Comparison of ENCODE assay signal across 10 cellular contexts in the genomic region with DNA sequence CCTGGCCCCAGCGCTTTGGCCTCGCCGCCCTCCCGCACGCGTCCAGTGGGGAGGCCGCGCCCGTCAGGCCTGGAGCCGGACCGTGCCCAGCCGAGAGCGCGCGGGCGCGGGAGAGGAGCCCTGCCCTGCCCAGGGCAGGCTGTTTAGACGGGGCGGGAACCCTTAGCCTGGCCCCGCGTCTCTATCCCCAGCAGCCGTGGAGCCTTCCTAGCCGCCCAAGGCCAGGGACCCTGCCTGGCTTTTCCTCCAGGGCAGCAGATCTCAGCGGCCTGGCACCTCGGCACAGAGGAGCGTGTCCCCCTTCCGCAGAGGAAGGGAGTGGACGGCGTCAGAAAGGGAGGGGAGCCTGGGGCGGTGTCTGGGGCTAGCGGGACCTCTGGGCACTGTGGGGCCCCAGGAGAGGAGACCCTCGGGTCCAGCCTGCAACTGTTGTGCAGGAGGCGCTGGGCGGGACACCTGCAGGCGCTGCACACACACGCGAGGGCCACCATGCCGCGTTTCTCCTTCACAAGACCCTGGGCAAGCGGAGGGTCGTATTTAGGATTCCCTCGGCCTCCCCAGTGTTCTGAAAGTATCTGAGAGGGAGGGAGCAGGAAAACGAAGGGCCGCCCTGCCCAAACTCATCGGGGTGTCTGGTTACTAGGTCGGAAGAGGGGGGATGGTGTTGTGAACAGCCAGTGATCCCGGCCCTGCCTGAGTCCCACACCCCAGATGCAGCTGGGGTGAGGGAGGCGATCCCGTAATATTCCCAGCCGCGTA. TPM values are rescaled to one million over a fixed set of nuclear protein-coding genes. Genes with fewer than 3 reads are reported as not detected.
A peak's percentile ranks its signal among the peaks of the same experiment; 100 is the strongest.
DNase-seq lines count a peak whose midpoint lies in the region; FAIRE-seq and TF ChIP-seq lines count a peak whose summit lies in the region.
"Had no signal": no experiment of that assay in that cellular context is flagged by ENCODE, and none has a peak within 500 bp of the region (broad histone marks: within the 10 kb centered on the region; RNA-seq: fewer than 3 reads in every experiment).

No MANE protein-coding gene starts in this region.

- H3K27me3 ChIP-seq in adipocyte (replicated peaks; ENCODE audit: control insufficient read depth, insufficient read depth, low read length), result peaks cover 43% of the 10 kb centered on the region
- peaks cover 82% of the 10 kb centered on the region for H3K27me3 ChIP-seq in keratinocyte (ENCODE audit: control insufficient read depth, extremely low read depth, insufficient read depth, low read length)
- H3K27me3 ChIP-seq in stomach smooth muscle (ENCODE audit: control insufficient read depth in 1 of 2, insufficient read depth in 2 of 2, low read length in 2 of 2), result peaks cover 45 to 54% of the 10 kb centered on the region in 2 donors
- H3K27me3 ChIP-seq in thyroid gland, result peaks cover 44% of the 10 kb centered on the region

- no peaks in the 10 kb centered on the region for H3K9me3 ChIP-seq in adipocyte (ENCODE audit: control insufficient read depth, low read length)
- H3K9me3 ChIP-seq in keratinocyte (ENCODE audit: control insufficient read depth, low read depth, low read length), result no peaks in the 10 kb centered on the region
- no peaks in the 10 kb centered on the region for H3K9me3 ChIP-seq in stomach smooth muscle (ENCODE audit: control insufficient read depth in 2 of 2, low read length in 2 of 2)
- no peaks in the 10 kb centered on the region for H3K9me3 ChIP-seq in thyroid gland

- DNase-seq in activated CD4-positive, alpha-beta T cell treated with anti-CD3 and anti-CD28 coated beads, Interleukin-2, amount 10 ng/mL, durations not matched to agents 24 days and 14 days, result no peak
- no peak for DNase-seq in activated CD4-positive, alpha-beta T cell treated with anti-CD3 and anti-CD28 coated beads, Interleukin-2, amount 50 U/mL, for 4 hours
- DNase-seq in adipocyte (ENCODE audit: low read depth), result peak; percentile 12
- DNase-seq in keratinocyte (ENCODE audit: low read depth, low spot score), result no peak
- DNase-seq in COLO668 (lab: John Stamatoyannopoulos, UW; ENCODE audit: unreplicated experiment), result no peak
- no peak for DNase-seq in NCI-H774 (lab: John Stamatoyannopoulos, UW)
- no peak for DNase-seq in thyroid gland
- DNase-seq: activated CD4-positive, alpha-beta T cell treated with anti-CD3 and anti-CD28 coated beads for 1 hour; foreskin melanocyte had no signal

- 11 to 13% methylated on average over 8 to 17 of the region's 51 CpGs for WGBS in thyroid gland, 2 donors

- dilution Hi-C loops in keratinocyte (cut with MboI; ENCODE audit: extremely low pct_ligation_motif_present, low sequenced_read_pairs), result no loop called here

- H3K27ac Mint-ChIP-seq in activated CD4-positive, alpha-beta T cell treated with anti-CD3 and anti-CD28 coated beads, Interleukin-2, amount 10 ng/mL, durations not matched to agents 24 days and 14 days, result no peak overlapping the region

- H3K27me3 Mint-ChIP-seq in activated CD4-positive, alpha-beta T cell treated with anti-CD3 and anti-CD28 coated beads, Interleukin-2, amount 10 ng/mL, durations not matched to agents 24 days and 14 days, result peaks cover 62% of the 10 kb centered on the region

- TF ChIP-seq CTCF in keratinocyte (optimal IDR thresholded peaks at IDR 0.05 in 1 of 3, IDR thresholded peaks at IDR 0.05 in 1 of 3, conservative IDR thresholded peaks at IDR 0.05 in 1 of 3; ENCODE audit: extremely low read depth in 1 of 3, insufficient read depth in 2 of 3, low read length in 3 of 3) (no peak), thyroid gland (IDR thresholded peaks at IDR 0.05) (no peak)

- no peaks in the 10 kb centered on the region for H3K9me3 Mint-ChIP-seq in activated CD4-positive, alpha-beta T cell treated with anti-CD3 and anti-CD28 coated beads, Interleukin-2, amount 10 ng/mL, durations not matched to agents 24 days and 14 days

- peaks cover 4% of the 10 kb centered on the region for H3K4me1 ChIP-seq in adipocyte (ENCODE audit: control insufficient read depth, insufficient read depth, low read length)
- peaks cover 7% of the 10 kb centered on the region for H3K4me1 ChIP-seq in keratinocyte (ENCODE audit: control insufficient read depth, extremely low read depth, insufficient read depth, low read length)
- peaks cover 41% of the 10 kb centered on the region for H3K4me1 ChIP-seq in stomach smooth muscle (ENCODE audit: control insufficient read depth, insufficient read depth, low read length)
- H3K4me1 ChIP-seq in thyroid gland, result peaks cover 20 to 44% of the 10 kb centered on the region in 2 donors

- H3K4me3 ChIP-seq in adipocyte (ENCODE audit: low read length) (peak overlapping the region; percentile 68), keratinocyte (ENCODE audit: control insufficient read depth in 2 of 3, extremely low read depth in 1 of 3, insufficient read depth in 2 of 3, low read depth in 1 of 3, low read length in 3 of 3) (peak overlapping the region; percentile 4 to 22 (median 13)), stomach smooth muscle (ENCODE audit: low read length in 2 of 2) (peak overlapping the region; percentile 25 to 66), thyroid gland (replicated peaks in 1 of 3) (no peak overlapping the region)

- intact Hi-C loops in activated CD4-positive, alpha-beta T cell treated with anti-CD3 and anti-CD28 coated beads, Interleukin-2, amount 10 ng/mL, durations not matched to agents 24 days and 14 days (cut with micrococcal nuclease), result loop anchor here (5.0 to 10.0 kb wide), 2 partner anchors 64 to 96 kb away; partner anchors contain the start of gene RPTOR
- intact Hi-C loops in thyroid gland (cut with DNase I), result no loop called here

- H3K27ac ChIP-seq in keratinocyte (ENCODE audit: control insufficient read depth, insufficient read depth, low read length) (no peak overlapping the region), stomach smooth muscle (ENCODE audit: low read length) (no peak overlapping the region), thyroid gland (no peak overlapping the region)

- no peaks in the 10 kb centered on the region for H3K9me1 ChIP-seq in keratinocyte (ENCODE audit: control insufficient read depth, extremely low read depth, insufficient read depth, low read length)

- H2AFZ ChIP-seq in keratinocyte (ENCODE audit: control insufficient read depth, low read length), result no peak overlapping the region

- peaks cover 2% of the 10 kb centered on the region for H3K36me3 Mint-ChIP-seq in activated CD4-positive, alpha-beta T cell treated with anti-CD3 and anti-CD28 coated beads, Interleukin-2, amount 10 ng/mL, durations not matched to agents 24 days and 14 days (ENCODE audit: low read depth)

- peak overlapping the region; percentile 48 for H3K4me2 ChIP-seq in keratinocyte (ENCODE audit: control insufficient read depth, extremely low read depth, insufficient read depth, low read depth, low read length)

- H3K79me2 ChIP-seq in keratinocyte (ENCODE audit: control insufficient read depth, insufficient read depth, low read length), result no peaks in the 10 kb centered on the region

- peak overlapping the region; percentile 41 for H3K4me3 Mint-ChIP-seq in activated CD4-positive, alpha-beta T cell treated with anti-CD3 and anti-CD28 coated beads, Interleukin-2, amount 10 ng/mL, durations not matched to agents 24 days and 14 days

- peaks cover 3% of the 10 kb centered on the region for H4K20me1 ChIP-seq in keratinocyte (ENCODE audit: control insufficient read depth, extremely low read depth, insufficient read depth, low read length)

- no peaks in the 10 kb centered on the region for H3K36me3 ChIP-seq in adipocyte (ENCODE audit: control insufficient read depth, insufficient read depth, low read length, severe bottlenecking)
- no peaks in the 10 kb centered on the region for H3K36me3 ChIP-seq in keratinocyte (ENCODE audit: control insufficient read depth in 2 of 2, extremely low read depth in 1 of 2, insufficient read depth in 2 of 2, low read length in 2 of 2)
- no peaks in the 10 kb centered on the region for H3K36me3 ChIP-seq in stomach smooth muscle (ENCODE audit: control insufficient read depth in 2 of 2, insufficient read depth in 2 of 2, low read length in 2 of 2)
- H3K36me3 ChIP-seq in thyroid gland, result no peaks in the 10 kb centered on the region

- H3K9ac ChIP-seq in adipocyte (ENCODE audit: low read length) (peak overlapping the region; percentile 20), keratinocyte (ENCODE audit: control insufficient read depth, extremely low read depth, insufficient read depth, low read length) (no peak overlapping the region), stomach smooth muscle (ENCODE audit: low read length in 2 of 2) (no peak overlapping the region)

- H3K4me1 Mint-ChIP-seq in activated CD4-positive, alpha-beta T cell treated with anti-CD3 and anti-CD28 coated beads, Interleukin-2, amount 10 ng/mL, durations not matched to agents 24 days and 14 days, result peaks cover 13% of the 10 kb centered on the region

- no peak for TF ChIP-seq POLR2A in thyroid gland (IDR thresholded peaks at IDR 0.05)

- no peak for FAIRE-seq in keratinocyte (lab: Jason Lieb, UNC)

RNA-seq across cellular contexts. Expression of gene NPTX1, which starts 2.3 kb away (rescaled TPM):
- total RNA-seq in activated CD4-positive, alpha-beta T cell treated with anti-CD3 and anti-CD28 coated beads, Interleukin-2, amount 10 ng/mL, durations not matched to agents 24 days and 14 days, result 30.4 and 31.6 TPM in 2 replicates
- polyA plus RNA-seq in keratinocyte, result 0.01 to 0.03 TPM (median 0.02 TPM) in 3 replicates
- not detected for polyA plus RNA-seq in keratinocyte (2011; ENCODE audit: low read depth)
- not detected in 2 replicates for polyA plus RNA-seq in keratinocyte (2011; cell fraction: cytosol; rRNA removed)
- 0.01 and 0.04 TPM in 2 replicates for polyA plus RNA-seq in keratinocyte (2011; cell fraction: nucleus; rRNA removed)
- 0.08 and 0.13 TPM in 2 replicates for polyA plus RNA-seq in keratinocyte (2012; ENCODE audit: low replicate concordance)
- polyA minus RNA-seq in keratinocyte, result 0.26 TPM in 1 of 3 replicates, not detected in the others
- 0.58 TPM for polyA minus RNA-seq in keratinocyte (2011; cell fraction: cytosol; rRNA and poly(A)+ RNA removed)
- polyA minus RNA-seq in keratinocyte (2011; cell fraction: nucleus; rRNA and poly(A)+ RNA removed), result not detected in 2 replicates
- total RNA-seq in thyroid gland, result under 1 TPM in 2 of 4 donors, not detected in 2; 0.92 to 0.98 TPM

Comparison
In these comparisons a context has a peak if more than half of its experiments do, and no peak if none do; other contexts are left out.
1. H3K4me3 ChIP-seq: peak in adipocyte (single experiment), keratinocyte (3 of 3) and stomach smooth muscle (2 of 2); none in thyroid gland (0 of 3).
2. RNA of gene NPTX1, which starts 2.3 kb away (total RNA-seq): 30.4 to 31.6 TPM in activated CD4-positive, alpha-beta T cell treated with anti-CD3 and anti-CD28 coated beads, Interleukin-2, amount 10 ng/mL, durations not matched to agents 24 days and 14 days; 0.92 to 0.98 TPM in thyroid gland; every median in the first group is over 10 times any median in the second.